Comparison of ENCODE assay signal across 8 cellular contexts in the genomic region with DNA sequence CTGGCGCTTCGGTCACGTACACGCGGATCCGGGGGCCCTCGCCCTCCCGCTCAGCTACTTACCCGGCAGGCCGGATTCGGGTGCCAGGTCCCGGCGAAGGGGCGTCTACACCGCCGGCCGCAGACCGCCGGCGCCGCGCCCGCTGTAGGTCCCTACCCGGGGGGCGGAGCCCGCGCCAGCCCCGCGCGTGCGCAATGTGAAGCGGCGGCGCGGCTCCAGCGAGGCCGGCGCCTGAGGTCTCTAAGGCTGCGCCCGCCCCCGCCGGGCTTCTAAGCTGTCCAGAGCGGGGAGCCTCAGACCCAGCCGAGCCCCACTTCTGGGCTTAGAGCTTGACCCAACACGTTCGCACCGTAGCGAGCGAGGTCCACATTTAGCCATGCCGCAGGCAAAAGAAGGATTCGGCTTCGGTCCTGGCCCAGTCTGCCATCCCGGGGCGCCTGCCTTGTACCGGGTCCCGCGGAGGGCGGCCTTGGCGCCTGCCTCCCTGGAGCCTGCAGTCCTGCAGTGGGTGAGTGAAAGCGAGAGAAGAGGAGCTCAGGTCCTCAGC. TPM values are rescaled to one million over a fixed set of nuclear protein-coding genes. Genes with fewer than 3 reads are reported as not detected.
DNase-seq lines count a peak whose midpoint lies in the region; ATAC-seq and TF ChIP-seq lines count a peak whose summit lies in the region.

A gene with protein sequence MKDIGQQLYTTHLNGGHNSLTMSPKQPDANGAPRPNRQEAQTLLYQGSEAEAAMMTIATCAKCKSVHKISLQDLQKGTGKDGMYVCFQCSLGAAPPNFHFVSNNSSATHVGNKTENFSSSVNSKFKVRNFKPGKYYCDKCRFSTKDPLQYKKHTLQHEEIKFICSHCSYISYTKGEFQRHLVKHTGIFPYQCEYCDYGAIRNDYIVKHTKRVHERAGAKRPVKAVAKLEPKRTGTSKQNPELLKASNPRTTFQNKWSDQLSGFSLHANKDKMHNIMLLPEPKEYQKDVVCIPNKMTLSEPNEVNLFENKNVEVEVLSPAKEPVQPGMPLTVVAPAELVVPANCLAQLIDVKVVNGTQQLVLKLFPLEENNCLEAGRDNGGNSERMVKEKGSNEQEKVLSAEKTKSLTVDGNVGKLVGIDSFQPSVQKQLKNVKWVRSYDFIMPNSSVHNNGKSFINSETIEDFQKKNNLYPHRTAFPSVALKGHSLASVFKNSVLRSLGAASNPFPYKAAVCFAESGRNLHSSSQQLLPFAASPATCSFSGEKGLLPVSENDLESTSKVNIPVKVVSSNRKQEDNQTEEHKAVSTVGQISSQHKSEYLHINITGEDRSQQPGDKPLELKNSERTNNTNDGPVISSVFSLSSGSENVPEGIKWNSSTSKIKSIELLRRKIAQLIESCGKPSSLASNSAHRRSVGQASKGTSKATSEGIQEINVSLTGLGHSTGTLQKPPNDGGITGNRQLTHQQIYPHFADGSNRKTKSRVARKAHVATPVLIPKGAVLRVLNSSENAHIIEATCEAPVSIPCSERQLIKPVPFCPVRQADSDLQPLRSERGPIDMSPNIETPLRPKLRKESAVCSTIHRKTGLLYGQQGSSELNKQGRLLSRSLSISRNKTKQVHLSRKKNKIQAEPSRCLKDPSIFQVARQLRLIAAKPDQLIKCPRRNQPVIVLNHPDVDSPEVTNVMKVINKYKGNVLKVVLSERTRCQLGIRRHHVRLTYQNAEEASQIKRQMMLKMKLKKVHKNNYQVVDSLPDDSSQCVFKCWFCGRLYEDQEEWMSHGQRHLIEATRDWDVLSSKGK (minus strand): TSS at position 172 of the 547 bp plus-strand sequence. CDS start 11,098 bp downstream, outside the sequence.

- peak within 1 kb of the TSS; percentile 84 for H3K27ac Mint-ChIP-seq in CD4-positive, alpha-beta T cell
- H3K27ac Mint-ChIP-seq in activated naive CD8-positive, alpha-beta T cell treated with anti-CD3 and anti-CD28 coated beads for 36 hours = peak within 1 kb of the TSS; percentile 90

- peak; percentile 59 to 82 (median 72) for DNase-seq in CD4-positive, alpha-beta T cell
- DNase-seq in activated naive CD8-positive, alpha-beta T cell treated with anti-CD3 and anti-CD28 coated beads for 36 hours = peak; percentile 87
- DNase-seq in Right ventricle myocardium superior (peak; percentile 85), posterior cingulate gyrus (peak in 9 of 10 donors; percentile 24 to 92 (median 48)), transverse colon (peak; percentile 69)

- 28% methylated on average over 16 of the region's 60 CpGs; no CpG with 5 or more reads in 1 of the 2 donors for WGBS in transverse colon (ENCODE audit: low coverage in 1 of 2), 2 donors

- ATAC-seq in CD4-positive, alpha-beta T cell (ENCODE audit: poor library complexity) = peak; percentile 68
- peak; percentile 73 for ATAC-seq in GM19328 (IDR thresholded peaks at IDR 0.05; ENCODE audit: unreplicated experiment)
- peak; percentile 70 for ATAC-seq in HG03442 (IDR thresholded peaks at IDR 0.05; ENCODE audit: unreplicated experiment)
- peak; percentile 80 for ATAC-seq in SK-N-SH treated with all-trans-retinoic acid at 6 μM for 48 hours
- ATAC-seq in Right ventricle myocardium superior (ENCODE audit: poor library complexity) = peak; percentile 96

- peaks cover 43% of the 10 kb centered on the region for H3K36me3 Mint-ChIP-seq in CD4-positive, alpha-beta T cell (ENCODE audit: low read depth)
- peaks cover 47% of the 10 kb centered on the region for H3K36me3 Mint-ChIP-seq in activated naive CD8-positive, alpha-beta T cell treated with anti-CD3 and anti-CD28 coated beads for 36 hours

- peaks cover 2 to 25% (median 9%) of the 10 kb centered on the region in 4 donors for H3K4me1 ChIP-seq in transverse colon

- CTCF ChIA-PET in CD4-positive, alpha-beta T cell (lab: Charles Lee) = no interaction called here

- peaks cover 44% of the 10 kb centered on the region for H3K4me1 Mint-ChIP-seq in CD4-positive, alpha-beta T cell (ENCODE audit: low read depth)
- peaks cover 25% of the 10 kb centered on the region for H3K4me1 Mint-ChIP-seq in activated naive CD8-positive, alpha-beta T cell treated with anti-CD3 and anti-CD28 coated beads for 36 hours

- H3K27ac ChIP-seq in CD4-positive, alpha-beta T cell (ENCODE audit: low read depth, low read length) = peak within 1 kb of the TSS; percentile 27
- peak within 1 kb of the TSS; percentile 17 to 71 (median 58) for H3K27ac ChIP-seq in transverse colon

- POLR2A ChIA-PET in CD4-positive, alpha-beta T cell (lab: Charles Lee) = interaction anchor here (0.7 to 3.1 kb wide), 7 partner anchors 11 to 766 kb away, joined by 3 to 60 read pairs (median 4); a partner anchor contains a TSS

- no peaks in the 10 kb centered on the region for H3K9me3 ChIP-seq in CD4-positive, alpha-beta T cell (ENCODE audit: control insufficient read depth, low read length)
- H3K9me3 ChIP-seq in transverse colon = no peaks in the 10 kb centered on the region

- no peak for TF ChIP-seq EP300 in transverse colon (IDR thresholded peaks at IDR 0.05; ENCODE audit: low read depth)

- H3K4me3 Mint-ChIP-seq in CD4-positive, alpha-beta T cell = peak within 1 kb of the TSS; percentile 91
- H3K4me3 Mint-ChIP-seq in activated naive CD8-positive, alpha-beta T cell treated with anti-CD3 and anti-CD28 coated beads for 36 hours = peak within 1 kb of the TSS; percentile 93

- TF ChIP-seq CTCF in CD4-positive, alpha-beta T cell (IDR thresholded peaks at IDR 0.05) = no peak
- TF ChIP-seq CTCF in transverse colon (IDR thresholded peaks at IDR 0.05) = no peak

- peaks cover 0 to 11% (median 4%) of the 10 kb centered on the region in 4 donors for H3K36me3 ChIP-seq in transverse colon

- H3K27me3 ChIP-seq in CD4-positive, alpha-beta T cell (ENCODE audit: control insufficient read depth, insufficient read depth, low read length) = peaks cover 7% of the 10 kb centered on the region
- peaks cover 33% of the 10 kb centered on the region for H3K27me3 ChIP-seq in transverse colon

- peaks cover 7% of the 10 kb centered on the region for H3K27me3 Mint-ChIP-seq in CD4-positive, alpha-beta T cell
- H3K27me3 Mint-ChIP-seq in activated naive CD8-positive, alpha-beta T cell treated with anti-CD3 and anti-CD28 coated beads for 36 hours = peaks cover 14% of the 10 kb centered on the region

- TF ChIP-seq POLR2A in transverse colon (IDR thresholded peaks at IDR 0.05) = no peak

- peak within 1 kb of the TSS; percentile 60 to 67 (median 62) for H3K4me3 ChIP-seq in transverse colon

- peaks cover 5% of the 10 kb centered on the region for H3K9me3 Mint-ChIP-seq in CD4-positive, alpha-beta T cell
- peaks cover 4% of the 10 kb centered on the region for H3K9me3 Mint-ChIP-seq in activated naive CD8-positive, alpha-beta T cell treated with anti-CD3 and anti-CD28 coated beads for 36 hours

- in situ Hi-C loops in transverse colon (cut with MboI; ENCODE audit: low pct_ligation_motif_present in 1 of 4, low pct_unique_long_range_greater_than_20kb in 1 of 4, low sequenced_read_pairs in 3 of 4) = no loop called here

- intact Hi-C loops in CD4-positive, alpha-beta T cell (cut with DNase I, micrococcal nuclease) = no loop called here
- intact Hi-C loops in Right ventricle myocardium superior (cut with DNase I) = no loop called here
- intact Hi-C loops in posterior cingulate gyrus (cut with DNase I) = no loop called here
- intact Hi-C loops in transverse colon (cut with DNase I; ENCODE audit: low total_unique reads) = no loop called here

TF ChIP-seq in SK-N-SH treated with all-trans-retinoic acid at 6 μM for 48 hours, 23 proteins besides CTCF, POLR2A, EP300 and RAD21 (continues in another document):
- TF ChIP-seq ZFP30 (CRISPR knock-in tag; IDR thresholded peaks at IDR 0.05) = no peak
- TF ChIP-seq ZNF565 (CRISPR knock-in tag; conservative IDR thresholded peaks at IDR 0.05; ENCODE audit: low read depth) = no peak
- no peak for TF ChIP-seq CSDC2 (CRISPR knock-in tag; IDR thresholded peaks at IDR 0.05)
- TF ChIP-seq, protein P1, sequence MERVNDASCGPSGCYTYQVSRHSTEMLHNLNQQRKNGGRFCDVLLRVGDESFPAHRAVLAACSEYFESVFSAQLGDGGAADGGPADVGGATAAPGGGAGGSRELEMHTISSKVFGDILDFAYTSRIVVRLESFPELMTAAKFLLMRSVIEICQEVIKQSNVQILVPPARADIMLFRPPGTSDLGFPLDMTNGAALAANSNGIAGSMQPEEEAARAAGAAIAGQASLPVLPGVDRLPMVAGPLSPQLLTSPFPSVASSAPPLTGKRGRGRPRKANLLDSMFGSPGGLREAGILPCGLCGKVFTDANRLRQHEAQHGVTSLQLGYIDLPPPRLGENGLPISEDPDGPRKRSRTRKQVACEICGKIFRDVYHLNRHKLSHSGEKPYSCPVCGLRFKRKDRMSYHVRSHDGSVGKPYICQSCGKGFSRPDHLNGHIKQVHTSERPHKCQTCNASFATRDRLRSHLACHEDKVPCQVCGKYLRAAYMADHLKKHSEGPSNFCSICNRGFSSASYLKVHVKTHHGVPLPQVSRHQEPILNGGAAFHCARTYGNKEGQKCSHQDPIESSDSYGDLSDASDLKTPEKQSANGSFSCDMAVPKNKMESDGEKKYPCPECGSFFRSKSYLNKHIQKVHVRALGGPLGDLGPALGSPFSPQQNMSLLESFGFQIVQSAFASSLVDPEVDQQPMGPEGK (CRISPR knock-in tag; IDR thresholded peaks at IDR 0.05; ENCODE audit: borderline replicate concordance) = no peak
- TF ChIP-seq OSR1 (CRISPR knock-in tag; IDR thresholded peaks at IDR 0.05) = no peak
- no peak for TF ChIP-seq TOX (CRISPR knock-in tag; IDR thresholded peaks at IDR 0.05; ENCODE audit: borderline replicate concordance)
- TF ChIP-seq PPARA (CRISPR knock-in tag; IDR thresholded peaks at IDR 0.05; ENCODE audit: borderline replicate concordance) = no peak
- TF ChIP-seq ZFP3 (CRISPR knock-in tag; IDR thresholded peaks at IDR 0.05) = no peak
- TF ChIP-seq BACH2 (CRISPR knock-in tag; IDR thresholded peaks at IDR 0.05; ENCODE audit: borderline replicate concordance) = no peak
- TF ChIP-seq ZC3H10 (CRISPR knock-in tag; IDR thresholded peaks at IDR 0.05) = no peak
- no peak for TF ChIP-seq SNAI2 (CRISPR knock-in tag; IDR thresholded peaks at IDR 0.05)
- TF ChIP-seq GLIS3 (CRISPR knock-in tag; IDR thresholded peaks at IDR 0.05) = no peak
- TF ChIP-seq ISL1 (CRISPR knock-in tag; IDR thresholded peaks at IDR 0.05) = no peak

RNA-seq across cellular contexts. Expression of the gene that starts here (rescaled TPM):
- 10 to 100 TPM; 36.5 to 37.5 TPM for total RNA-seq in CD4-positive, alpha-beta T cell
- 10 to 100 TPM; 14.1 to 18.0 TPM for total RNA-seq in activated naive CD8-positive, alpha-beta T cell treated with anti-CD3 and anti-CD28 coated beads for 36 hours
- total RNA-seq in Right ventricle myocardium superior (20.2 TPM), transverse colon (10 to 100 TPM in 2 of 4 donors, 1 to 10 TPM in 2; 3.2 to 23.5 (median 12.5) TPM)

Comparison
In these comparisons a context has a peak if more than half of its experiments do, and no peak if none do; other contexts are left out.
1. Peak in every context shown above with its lines: DNase-seq, ATAC-seq, H3K4me3 ChIP-seq and H3K27ac ChIP-seq.